ENCODE assay signal across 22 cellular contexts in genomic region chr5:169946743-169947142, GRCh38. TPM values are rescaled to one million over a fixed set of nuclear protein-coding genes. Genes with fewer than 3 reads are reported as not detected.
DNase-seq lines count a peak whose midpoint lies in the region; ATAC-seq and TF ChIP-seq lines count a peak whose summit lies in the region.
"Had no signal": no experiment of that assay in that cellular context is flagged by ENCODE, and none has a peak within 500 bp of the region (broad histone marks: within the 10 kb centered on the region; RNA-seq: fewer than 3 reads in every experiment).

No MANE protein-coding gene starts in this region.

- H3K9me3 ChIP-seq in MG63, result no peaks in the 10 kb centered on the region
- H3K9me3 ChIP-seq: ascending aorta, pancreas, Peyer's patch had no signal

- H3K4me3 ChIP-seq in MG63, result no peak overlapping the region
- H3K4me3 ChIP-seq: ascending aorta, pancreas, Peyer's patch, smooth muscle cell had no signal

- DNase-seq in Ammon's horn (ENCODE audit: low spot score) (peak; percentile 34), MG63 (peak; percentile 22), epithelial cell of prostate (ENCODE audit: low read depth, low spot score) (no peak), omental fat pad (ENCODE audit: low spot score) (no peak), DMS153 treated with DMSO at 0.1 percent for 48 hours (lab: John Stamatoyannopoulos, UW; ENCODE audit: unreplicated experiment) (no peak), NCI-H128 (lab: John Stamatoyannopoulos, UW; ENCODE audit: unreplicated experiment) (no peak)
- DNase-seq in stimulated activated CD4-positive, alpha-beta T cell treated with anti-CD3 and anti-CD28 coated beads, Interleukin-2, amount 100 ng/mL, for 48 hours, result no peak
- DNase-seq: activated B cell treated with CpG ODN at 0.5 μM for 24 hours; activated naive CD4-positive, alpha-beta T cell treated with anti-CD3 and anti-CD28 coated beads, Interleukin-2, amount 50 U/mL, for 16 hours; CD4-positive, alpha-beta T cell; central memory CD4-positive, alpha-beta T cell; left ventricle myocardium superior; naive B cell; NCI-H1092; NCI-H187; NCI-H524; pancreas; Peyer's patch; SIG-M5; stimulated activated CD4-positive, alpha-beta T cell treated with anti-CD3 and anti-CD28 coated beads, Interleukin-2, amount 100 ng/mL, for 24 hours had no signal

- peak; percentile 70 for ATAC-seq in omental fat pad (ENCODE audit: low FRiP score)

- peaks cover 29% of the 10 kb centered on the region for H3K36me3 ChIP-seq in MG63
- H3K36me3 ChIP-seq: ascending aorta, pancreas, Peyer's patch had no signal

- H3K27me3 ChIP-seq in MG63, result no peaks in the 10 kb centered on the region
- H3K27me3 ChIP-seq: ascending aorta, pancreas, Peyer's patch had no signal

- peak overlapping the region; percentile 79 for H3K27ac ChIP-seq in epithelial cell of prostate
- H3K27ac ChIP-seq: ascending aorta, pancreas, Peyer's patch had no signal

- no peak for TF ChIP-seq CTCF in omental fat pad (IDR thresholded peaks at IDR 0.05)

RNA-seq across cellular contexts. Expression of gene INSYN2B, which starts 33.6 kb away (rescaled TPM):
- total RNA-seq in MG63 (2014; rRNA removed; shearing (Covaris generic); ENCODE audit: low replicate concordance), result 7.8 and 14.4 TPM in 2 replicates
- 1 to 10 TPM; 1.4 to 8.4 (median 5.4) TPM for total RNA-seq in omental fat pad
- total RNA-seq: activated B cell treated with CpG ODN at 0.5 μM for 24 hours; ascending aorta; CD4-positive, alpha-beta T cell; pancreas had no signal

Comparison
In these comparisons a context has a peak if more than half of its experiments do, and no peak if none do; other contexts are left out.
1. DNase-seq: peak in Ammon's horn (single experiment) and MG63 (single experiment); none in epithelial cell of prostate (single experiment), omental fat pad (single experiment), stimulated activated CD4-positive, alpha-beta T cell treated with anti-CD3 and anti-CD28 coated beads, Interleukin-2, amount 100 ng/mL, for 48 hours (0 of 2), DMS153 treated with DMSO at 0.1 percent for 48 hours (single experiment) and NCI-H128 (single experiment).